ENCODE assay signal across 4 cellular contexts in genomic region chr12:12508612-12509011, GRCh38.
TF ChIP-seq lines count a peak whose summit lies in the region.

No MANE protein-coding gene starts in this region.

TF ChIP-seq in SK-N-SH, 30 proteins besides CTCF, POLR2A, EP300 and RAD21:
- TF ChIP-seq TCF12 (IDR thresholded peaks at IDR 0.05), result peak; percentile 28; the same call in 1 of the 2 replicates
- TF ChIP-seq, protein P1, sequence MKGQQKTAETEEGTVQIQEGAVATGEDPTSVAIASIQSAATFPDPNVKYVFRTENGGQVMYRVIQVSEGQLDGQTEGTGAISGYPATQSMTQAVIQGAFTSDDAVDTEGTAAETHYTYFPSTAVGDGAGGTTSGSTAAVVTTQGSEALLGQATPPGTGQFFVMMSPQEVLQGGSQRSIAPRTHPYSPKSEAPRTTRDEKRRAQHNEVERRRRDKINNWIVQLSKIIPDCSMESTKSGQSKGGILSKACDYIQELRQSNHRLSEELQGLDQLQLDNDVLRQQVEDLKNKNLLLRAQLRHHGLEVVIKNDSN (IDR thresholded peaks at IDR 0.05; ENCODE audit: borderline replicate concordance, low read depth), result peak; percentile 18; the same call in 1 of the 2 replicates
- TF ChIP-seq, protein P2, sequence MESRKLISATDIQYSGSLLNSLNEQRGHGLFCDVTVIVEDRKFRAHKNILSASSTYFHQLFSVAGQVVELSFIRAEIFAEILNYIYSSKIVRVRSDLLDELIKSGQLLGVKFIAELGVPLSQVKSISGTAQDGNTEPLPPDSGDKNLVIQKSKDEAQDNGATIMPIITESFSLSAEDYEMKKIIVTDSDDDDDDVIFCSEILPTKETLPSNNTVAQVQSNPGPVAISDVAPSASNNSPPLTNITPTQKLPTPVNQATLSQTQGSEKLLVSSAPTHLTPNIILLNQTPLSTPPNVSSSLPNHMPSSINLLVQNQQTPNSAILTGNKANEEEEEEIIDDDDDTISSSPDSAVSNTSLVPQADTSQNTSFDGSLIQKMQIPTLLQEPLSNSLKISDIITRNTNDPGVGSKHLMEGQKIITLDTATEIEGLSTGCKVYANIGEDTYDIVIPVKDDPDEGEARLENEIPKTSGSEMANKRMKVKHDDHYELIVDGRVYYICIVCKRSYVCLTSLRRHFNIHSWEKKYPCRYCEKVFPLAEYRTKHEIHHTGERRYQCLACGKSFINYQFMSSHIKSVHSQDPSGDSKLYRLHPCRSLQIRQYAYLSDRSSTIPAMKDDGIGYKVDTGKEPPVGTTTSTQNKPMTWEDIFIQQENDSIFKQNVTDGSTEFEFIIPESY (IDR thresholded peaks at IDR 0.05; ENCODE audit: borderline replicate concordance, low read depth), result no peak

TF ChIP-seq in SK-N-SH treated with all-trans-retinoic acid at 6 μM for 48 hours, 23 proteins besides CTCF, POLR2A, EP300 and RAD21:
- no peak for TF ChIP-seq ZNF565 (CRISPR knock-in tag; conservative IDR thresholded peaks at IDR 0.05; ENCODE audit: low read depth)

TF ChIP-seq in IMR-90, 13 proteins besides CTCF, POLR2A, EP300 and RAD21:
- no peak for TF ChIP-seq USF2 (IDR thresholded peaks at IDR 0.05; ENCODE audit: low read depth, low read length)
- no peak for TF ChIP-seq ELK1 (IDR thresholded peaks at IDR 0.05; ENCODE audit: borderline replicate concordance, low read depth, low read length)
- peak; percentile 77 for TF ChIP-seq CEBPB (IDR thresholded peaks at IDR 0.05; ENCODE audit: low read depth, low read length)
- TF ChIP-seq SMC3 (IDR thresholded peaks at IDR 0.05; ENCODE audit: low read depth, low read length), result no peak
- no peak for TF ChIP-seq NFE2L2 (IDR thresholded peaks at IDR 0.05; ENCODE audit: low read depth, low read length)
- no peak for TF ChIP-seq RFX5 (IDR thresholded peaks at IDR 0.05; ENCODE audit: low read depth, low read length)

TF ChIP-seq in H1, 55 proteins besides CTCF, POLR2A, EP300 and RAD21:
- TF ChIP-seq ATF2 (IDR thresholded peaks at IDR 0.05; ENCODE audit: low read length) (no peak), TAF7 (optimal IDR thresholded peaks at IDR 0.05; ENCODE audit: borderline replicate concordance, low read depth, low read length) (no peak)
TF ChIP-seq in H1: peak in this region for 0.
